In the genomic region with DNA sequence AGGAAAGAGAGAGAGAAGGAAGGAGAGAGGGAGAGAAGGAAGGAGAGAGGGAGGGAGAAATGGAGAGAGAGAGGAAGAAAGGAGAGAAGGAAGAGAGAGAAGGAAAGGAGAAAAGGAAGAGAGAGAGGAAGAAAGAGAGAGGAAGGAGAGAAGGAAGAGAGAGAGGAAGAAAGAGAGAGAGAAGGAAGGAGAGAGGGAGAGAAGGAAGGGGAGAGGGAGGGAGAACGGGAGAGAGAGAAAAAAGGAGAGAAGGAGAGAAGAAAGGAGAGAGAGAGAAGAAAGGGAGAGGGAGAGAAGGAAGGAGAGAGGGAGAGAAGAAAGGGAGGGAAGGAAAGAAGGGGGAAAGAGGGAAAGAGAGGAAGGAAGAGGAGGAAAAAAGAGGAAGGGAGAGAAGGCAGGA, we compare ENCODE assay signal across 8 cellular contexts.
"Had no signal": no experiment of that assay in that cellular context is flagged by ENCODE, and none has a peak within 500 bp of the region (broad histone marks: within the 10 kb centered on the region; RNA-seq: fewer than 3 reads in every experiment).

No MANE protein-coding gene starts in this region.

- ATAC-seq: HepG2, K562 had no signal

- DNase-seq: IMR-90, KBM-7, KG1 had no signal

- H3K9ac ChIP-seq: KMS-11 had no signal

- H3K4me2 ChIP-seq: KMS-11 had no signal

- H3K4me3 ChIP-seq: K562 had no signal

- H3K36me3 Mint-ChIP-seq: IgD-negative memory B cell had no signal

- H3K27me3 Mint-ChIP-seq: IgD-negative memory B cell had no signal

- H3K27ac Mint-ChIP-seq: IgD-negative memory B cell had no signal

- H3K27ac ChIP-seq: HL-60, KMS-11 had no signal
